1 cellular context compared by ENCODE assay signal in genomic region chr10:17456032-17456548, GRCh38.
A peak's percentile ranks its signal among the peaks of the same experiment; 100 is the strongest.
TF ChIP-seq lines count a peak whose summit lies in the region.

No MANE protein-coding gene starts in this region.

TF ChIP-seq in K562, 482 proteins besides CTCF, POLR2A, EP300 and RAD21 (continued from another document and continues in another):
- TF ChIP-seq ZFP36 (IDR thresholded peaks at IDR 0.05; ENCODE audit: low read depth, low read length, partially characterized antibody): no peak
- no peak for TF ChIP-seq RBM14 (IDR thresholded peaks at IDR 0.05; ENCODE audit: borderline replicate concordance, insufficient read depth, low read depth, low read length)
- no peak for TF ChIP-seq ZNF174 (CRISPR knock-in tag; IDR thresholded peaks at IDR 0.05)
- TF ChIP-seq ZNF76 (CRISPR knock-in tag; IDR thresholded peaks at IDR 0.05; ENCODE audit: borderline replicate concordance): no peak
- 0 out of 4 replicates have a peak, but pooled peaks of 1 of the 2 experiments have one; percentile 4 for TF ChIP-seq MNT (conservative IDR thresholded peaks at IDR 0.05)
- no peak for TF ChIP-seq NR2F6 (CRISPR knock-in tag; IDR thresholded peaks at IDR 0.05)
- TF ChIP-seq JUNB (CRISPR knock-in tag; conservative IDR thresholded peaks at IDR 0.05): no peak
- TF ChIP-seq, protein P1, sequence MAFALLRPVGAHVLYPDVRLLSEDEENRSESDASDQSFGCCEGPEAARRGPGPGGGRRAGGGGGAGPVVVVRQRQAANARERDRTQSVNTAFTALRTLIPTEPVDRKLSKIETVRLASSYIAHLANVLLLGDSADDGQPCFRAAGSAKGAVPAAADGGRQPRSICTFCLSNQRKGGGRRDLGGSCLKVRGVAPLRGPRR (CRISPR knock-in tag; IDR thresholded peaks at IDR 0.05): no peak
- no peak for TF ChIP-seq ZKSCAN8 (CRISPR knock-in tag; IDR thresholded peaks at IDR 0.05)
- TF ChIP-seq ZBED1 (IDR thresholded peaks at IDR 0.05): no peak
- TF ChIP-seq GATAD2B (IDR thresholded peaks at IDR 0.05; ENCODE audit: borderline replicate concordance): 0 out of 2 replicates have a peak, but pooled peaks have one; percentile 51
- no peak for TF ChIP-seq HDAC6 (IDR thresholded peaks at IDR 0.05; ENCODE audit: low read depth, low read length)
- peak in 1 of 2 experiments; percentile 19; a peak in 1 of 3 replicates for TF ChIP-seq CBX3 (IDR thresholded peaks at IDR 0.05; ENCODE audit: borderline replicate concordance in 1 of 2, low read length in 2 of 2)
- TF ChIP-seq ZZZ3 (IDR thresholded peaks at IDR 0.05): no peak
- no peak for TF ChIP-seq ZNF511 (CRISPR knock-in tag; IDR thresholded peaks at IDR 0.05)
- TF ChIP-seq ZNF253 (CRISPR knock-in tag; conservative IDR thresholded peaks at IDR 0.05): no peak
- TF ChIP-seq, protein P2, sequence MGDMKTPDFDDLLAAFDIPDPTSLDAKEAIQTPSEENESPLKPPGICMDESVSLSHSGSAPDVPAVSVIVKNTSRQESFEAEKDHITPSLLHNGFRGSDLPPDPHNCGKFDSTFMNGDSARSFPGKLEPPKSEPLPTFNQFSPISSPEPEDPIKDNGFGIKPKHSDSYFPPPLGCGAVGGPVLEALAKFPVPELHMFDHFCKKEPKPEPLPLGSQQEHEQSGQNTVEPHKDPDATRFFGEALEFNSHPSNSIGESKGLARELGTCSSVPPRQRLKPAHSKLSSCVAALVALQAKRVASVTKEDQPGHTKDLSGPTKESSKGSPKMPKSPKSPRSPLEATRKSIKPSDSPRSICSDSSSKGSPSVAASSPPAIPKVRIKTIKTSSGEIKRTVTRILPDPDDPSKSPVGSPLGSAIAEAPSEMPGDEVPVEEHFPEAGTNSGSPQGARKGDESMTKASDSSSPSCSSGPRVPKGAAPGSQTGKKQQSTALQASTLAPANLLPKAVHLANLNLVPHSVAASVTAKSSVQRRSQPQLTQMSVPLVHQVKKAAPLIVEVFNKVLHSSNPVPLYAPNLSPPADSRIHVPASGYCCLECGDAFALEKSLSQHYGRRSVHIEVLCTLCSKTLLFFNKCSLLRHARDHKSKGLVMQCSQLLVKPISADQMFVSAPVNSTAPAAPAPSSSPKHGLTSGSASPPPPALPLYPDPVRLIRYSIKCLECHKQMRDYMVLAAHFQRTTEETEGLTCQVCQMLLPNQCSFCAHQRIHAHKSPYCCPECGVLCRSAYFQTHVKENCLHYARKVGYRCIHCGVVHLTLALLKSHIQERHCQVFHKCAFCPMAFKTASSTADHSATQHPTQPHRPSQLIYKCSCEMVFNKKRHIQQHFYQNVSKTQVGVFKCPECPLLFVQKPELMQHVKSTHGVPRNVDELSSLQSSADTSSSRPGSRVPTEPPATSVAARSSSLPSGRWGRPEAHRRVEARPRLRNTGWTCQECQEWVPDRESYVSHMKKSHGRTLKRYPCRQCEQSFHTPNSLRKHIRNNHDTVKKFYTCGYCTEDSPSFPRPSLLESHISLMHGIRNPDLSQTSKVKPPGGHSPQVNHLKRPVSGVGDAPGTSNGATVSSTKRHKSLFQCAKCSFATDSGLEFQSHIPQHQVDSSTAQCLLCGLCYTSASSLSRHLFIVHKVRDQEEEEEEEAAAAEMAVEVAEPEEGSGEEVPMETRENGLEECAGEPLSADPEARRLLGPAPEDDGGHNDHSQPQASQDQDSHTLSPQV (IDR thresholded peaks at IDR 0.05): 0 out of 2 replicates have a peak, but pooled peaks have one; percentile 24
- TF ChIP-seq ZNF232 (CRISPR knock-in tag; IDR thresholded peaks at IDR 0.05): no peak
- no peak for TF ChIP-seq ZNF589 (CRISPR knock-in tag; IDR thresholded peaks at IDR 0.05; ENCODE audit: low read depth)
- no peak for TF ChIP-seq MAFK (IDR thresholded peaks at IDR 0.05; ENCODE audit: low read length)
- TF ChIP-seq HDAC3 (IDR thresholded peaks at IDR 0.05; ENCODE audit: borderline replicate concordance, partially characterized antibody): no peak
- TF ChIP-seq CXXC5 (CRISPR knock-in tag; IDR thresholded peaks at IDR 0.05): no peak
- TF ChIP-seq, protein P3, sequence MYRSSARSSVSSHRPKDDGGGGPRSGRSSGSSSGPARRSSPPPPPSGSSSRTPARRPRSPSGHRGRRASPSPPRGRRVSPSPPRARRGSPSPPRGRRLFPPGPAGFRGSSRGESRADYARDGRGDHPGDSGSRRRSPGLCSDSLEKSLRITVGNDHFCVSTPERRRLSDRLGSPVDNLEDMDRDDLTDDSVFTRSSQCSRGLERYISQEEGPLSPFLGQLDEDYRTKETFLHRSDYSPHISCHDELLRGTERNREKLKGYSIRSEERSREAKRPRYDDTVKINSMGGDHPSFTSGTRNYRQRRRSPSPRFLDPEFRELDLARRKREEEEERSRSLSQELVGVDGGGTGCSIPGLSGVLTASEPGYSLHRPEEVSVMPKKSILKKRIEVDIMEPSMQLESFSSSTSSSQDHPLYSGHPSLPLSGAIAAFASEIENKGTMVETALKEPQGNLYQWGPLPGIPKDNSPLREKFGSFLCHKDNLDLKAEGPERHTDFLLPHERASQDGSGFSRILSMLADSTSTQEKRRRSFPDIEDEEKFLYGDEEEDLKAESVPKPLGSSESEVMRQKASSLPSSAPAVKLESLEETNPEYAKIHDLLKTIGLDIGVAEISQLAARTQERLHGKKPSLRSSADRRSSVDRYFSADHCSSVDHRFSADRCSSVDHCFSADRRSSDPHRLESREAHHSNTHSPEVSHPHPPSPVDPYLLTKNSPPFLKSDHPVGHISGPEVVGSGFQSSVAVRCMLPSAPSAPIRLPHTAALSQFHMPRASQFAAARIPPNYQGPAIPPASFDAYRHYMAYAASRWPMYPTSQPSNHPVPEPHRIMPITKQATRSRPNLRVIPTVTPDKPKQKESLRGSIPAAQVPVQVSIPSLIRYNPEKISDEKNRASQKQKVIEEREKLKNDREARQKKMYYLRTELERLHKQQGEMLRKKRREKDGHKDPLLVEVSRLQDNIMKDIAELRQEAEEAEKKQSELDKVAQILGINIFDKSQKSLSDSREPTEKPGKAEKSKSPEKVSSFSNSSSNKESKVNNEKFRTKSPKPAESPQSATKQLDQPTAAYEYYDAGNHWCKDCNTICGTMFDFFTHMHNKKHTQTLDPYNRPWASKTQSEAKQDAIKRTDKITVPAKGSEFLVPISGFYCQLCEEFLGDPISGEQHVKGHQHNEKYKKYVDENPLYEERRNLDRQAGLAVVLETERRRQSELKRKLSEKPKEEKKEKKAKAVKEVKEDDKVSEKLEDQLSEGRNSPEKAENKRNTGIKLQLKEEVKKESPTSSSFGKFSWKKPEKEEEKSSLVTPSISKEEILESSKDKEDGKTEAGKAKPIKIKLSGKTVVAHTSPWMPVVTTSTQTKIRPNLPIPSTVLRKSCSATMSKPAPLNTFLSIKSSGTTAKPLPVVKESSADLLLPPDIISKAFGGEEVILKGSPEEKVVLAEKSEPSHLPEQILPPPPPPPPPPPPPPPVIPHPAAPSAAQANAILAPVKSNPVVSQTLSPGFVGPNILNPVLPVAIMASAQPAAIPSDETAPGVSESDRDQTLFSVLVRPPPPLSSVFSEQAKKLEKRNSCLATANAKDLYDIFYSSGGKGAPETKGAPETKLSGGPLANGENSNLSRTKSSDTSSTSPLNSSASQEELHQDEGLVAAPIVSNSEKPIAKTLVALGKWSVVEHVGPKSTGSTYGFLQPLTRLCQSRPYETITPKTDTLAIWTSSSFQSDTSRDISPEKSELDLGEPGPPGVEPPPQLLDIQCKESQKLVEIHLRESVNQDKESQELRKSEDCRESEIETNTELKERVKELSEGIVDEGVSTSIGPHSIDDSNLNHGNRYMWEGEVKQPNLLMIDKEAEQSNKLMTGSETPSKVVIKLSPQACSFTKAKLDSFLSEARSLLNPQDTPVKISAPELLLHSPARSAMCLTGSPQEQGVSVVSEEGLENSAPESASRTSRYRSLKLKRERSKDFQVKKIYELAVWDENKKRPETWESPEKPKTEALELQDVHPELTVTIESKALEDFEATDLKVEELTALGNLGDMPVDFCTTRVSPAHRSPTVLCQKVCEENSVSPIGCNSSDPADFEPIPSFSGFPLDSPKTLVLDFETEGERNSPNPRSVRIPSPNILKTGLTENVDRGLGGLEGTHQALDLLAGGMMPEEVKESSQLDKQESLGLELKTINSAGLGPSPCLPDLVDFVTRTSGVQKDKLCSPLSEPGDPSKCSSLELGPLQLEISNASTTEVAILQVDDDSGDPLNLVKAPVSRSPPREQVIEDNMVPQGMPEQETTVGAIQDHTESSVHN (IDR thresholded peaks at IDR 0.05; ENCODE audit: borderline replicate concordance in 1 of 2, low read depth in 1 of 2): no peak
- TF ChIP-seq SFPQ (IDR thresholded peaks at IDR 0.05; ENCODE audit: low read depth, low read length): no peak
- TF ChIP-seq HLTF (IDR thresholded peaks at IDR 0.05): no peak
- no peak for TF ChIP-seq MAFG (tag; conservative IDR thresholded peaks at IDR 0.05)
- no peak for TF ChIP-seq BRD9 (IDR thresholded peaks at IDR 0.05; ENCODE audit: low read depth, partially characterized antibody)
- TF ChIP-seq SMC3 (conservative IDR thresholded peaks at IDR 0.05; ENCODE audit: insufficient read depth, low read depth, low read length): no peak
- TF ChIP-seq ZNF274 (IDR thresholded peaks at IDR 0.05; ENCODE audit: borderline replicate concordance, low read depth, low read length): no peak
- no peak for TF ChIP-seq ZNF121 (CRISPR knock-in tag; conservative IDR thresholded peaks at IDR 0.05)
- no peak for TF ChIP-seq HIVEP1 (CRISPR knock-in tag; IDR thresholded peaks at IDR 0.05)
- no peak for TF ChIP-seq TAF9B (IDR thresholded peaks at IDR 0.05; ENCODE audit: partially characterized antibody)
- no peak for TF ChIP-seq RFX7 (CRISPR knock-in tag; IDR thresholded peaks at IDR 0.05)
- no peak for TF ChIP-seq HCFC1 (IDR thresholded peaks at IDR 0.05; ENCODE audit: low read depth, low read length)
- TF ChIP-seq PTTG1 (tag; IDR thresholded peaks at IDR 0.05; ENCODE audit: low read depth): no peak
- no peak for TF ChIP-seq KDM5B (IDR thresholded peaks at IDR 0.05; ENCODE audit: insufficient replicate concordance, low read depth, low read length)
- TF ChIP-seq TFAM (CRISPR knock-in tag; conservative IDR thresholded peaks at IDR 0.05): no peak
- TF ChIP-seq PBX2 (CRISPR knock-in tag; IDR thresholded peaks at IDR 0.05; ENCODE audit: low read depth): no peak
- TF ChIP-seq PBX2 (tag; conservative IDR thresholded peaks at IDR 0.05; ENCODE audit: low read depth): peak; percentile 62; the same call in 1 of the 2 replicates
